Comparison of ENCODE assay signal across 22 cellular contexts in genomic region chr10:103086799-103087198, GRCh38.
"Had no signal": no experiment of that assay in that cellular context is flagged by ENCODE, and none has a peak within 500 bp of the region (broad histone marks: within the 10 kb centered on the region; RNA-seq: fewer than 3 reads in every experiment).

No MANE protein-coding gene starts in this region.

- DNase-seq: activated CD4-positive, alpha-beta T cell treated with anti-CD3 and anti-CD28 coated beads, Interleukin-2, amount 10 ng/mL, durations not matched to agents 7 days and 5 days; activated CD8-positive, alpha-beta T cell treated with anti-CD3 and anti-CD28 coated beads, Interleukin-2, amount 10 ng/mL, durations not matched to agents 7 days and 5 days; activated naive CD4-positive, alpha-beta T cell treated with anti-CD3 and anti-CD28 coated beads for 36 hours; activated naive CD8-positive, alpha-beta T cell treated with anti-CD3 and anti-CD28 coated beads, Interleukin-2, amount 50 U/mL, for 24 hours; activated T-cell treated with anti-CD3 and anti-CD28 coated beads, Interleukin-2, amount 50 U/mL, for 4 hours; anterior cingulate cortex; cerebellar nuclear complex; effector CD8-positive, alpha-beta T cell; foreskin keratinocyte; kidney; left lung; posterior cingulate gyrus; retina; stimulated activated naive CD8-positive, alpha-beta T cell treated with anti-CD3 and anti-CD28 coated beads, Interleukin-15, amount 100 ng/mL, for 72 hours; T-helper 1 cell; T1000; upper lobe of right lung had no signal

- H3K4me1 ChIP-seq: breast epithelium, foreskin keratinocyte, left lung, upper lobe of right lung had no signal

- H3K27me3 ChIP-seq: breast epithelium, foreskin keratinocyte, left lung, upper lobe of right lung had no signal

- H3K4me1 Mint-ChIP-seq: activated CD4-positive, alpha-beta T cell treated with anti-CD3 and anti-CD28 coated beads, Interleukin-2, amount 10 ng/mL, durations not matched to agents 7 days and 5 days; activated naive CD8-positive, alpha-beta T cell treated with anti-CD3 and anti-CD28 coated beads, Interleukin-2, amount 50 U/mL, for 24 hours; mesothelial cell of epicardium; stimulated activated naive CD8-positive, alpha-beta T cell treated with anti-CD3 and anti-CD28 coated beads, Interleukin-15, amount 100 ng/mL, for 72 hours had no signal

- H3K27ac Mint-ChIP-seq: activated CD4-positive, alpha-beta T cell treated with anti-CD3 and anti-CD28 coated beads, Interleukin-2, amount 10 ng/mL, durations not matched to agents 7 days and 5 days; activated CD8-positive, alpha-beta T cell treated with anti-CD3 and anti-CD28 coated beads, Interleukin-2, amount 10 ng/mL, durations not matched to agents 7 days and 5 days; activated naive CD4-positive, alpha-beta T cell treated with anti-CD3 and anti-CD28 coated beads for 36 hours; activated naive CD8-positive, alpha-beta T cell treated with anti-CD3 and anti-CD28 coated beads, Interleukin-2, amount 50 U/mL, for 24 hours; dendritic cell treated with granulocyte-macrophage colony-stimulating factor and Interleukin-4, amounts not matched to agents 40 ng/mL and 50 ng/mL, for 4 days; mesothelial cell of epicardium; natural killer cell treated with Interleukin-12 subunit alpha and Interleukin-12 subunit beta and Interleukin-15 and Interleukin-18, amount 100 ng/mL, for 72 hours; stimulated activated naive CD8-positive, alpha-beta T cell treated with anti-CD3 and anti-CD28 coated beads, Interleukin-15, amount 100 ng/mL, for 72 hours had no signal

- H3K4me3 ChIP-seq: breast epithelium, left lung, upper lobe of right lung had no signal

- H3K4me3 Mint-ChIP-seq: activated CD4-positive, alpha-beta T cell treated with anti-CD3 and anti-CD28 coated beads, Interleukin-2, amount 10 ng/mL, durations not matched to agents 7 days and 5 days; activated CD8-positive, alpha-beta T cell treated with anti-CD3 and anti-CD28 coated beads, Interleukin-2, amount 10 ng/mL, durations not matched to agents 7 days and 5 days; activated naive CD4-positive, alpha-beta T cell treated with anti-CD3 and anti-CD28 coated beads for 36 hours; activated naive CD8-positive, alpha-beta T cell treated with anti-CD3 and anti-CD28 coated beads, Interleukin-2, amount 50 U/mL, for 24 hours; activated T-cell treated with anti-CD3 and anti-CD28 coated beads, Interleukin-2, amount 50 U/mL, for 4 hours; dendritic cell treated with granulocyte-macrophage colony-stimulating factor and Interleukin-4, amounts not matched to agents 40 ng/mL and 50 ng/mL, for 4 days; mesothelial cell of epicardium; natural killer cell treated with Interleukin-12 subunit alpha and Interleukin-12 subunit beta and Interleukin-15 and Interleukin-18, amount 100 ng/mL, for 72 hours; stimulated activated naive CD8-positive, alpha-beta T cell treated with anti-CD3 and anti-CD28 coated beads, Interleukin-15, amount 100 ng/mL, for 72 hours had no signal

- H3K27ac ChIP-seq: breast epithelium, foreskin keratinocyte, left lung, upper lobe of right lung had no signal

- ATAC-seq: activated CD4-positive, CD25-positive, alpha-beta regulatory T cell treated with anti-CD3 and anti-CD28 coated beads, Interleukin-2, amount 50 U/mL, for 24 hours; activated CD8-positive, alpha-beta T cell treated with anti-CD3 and anti-CD28 coated beads, Interleukin-2, amount 10 ng/mL, durations not matched to agents 7 days and 5 days; activated naive CD8-positive, alpha-beta T cell treated with anti-CD3 and anti-CD28 coated beads, Interleukin-2, amount 50 U/mL, for 24 hours; activated T-cell treated with anti-CD3 and anti-CD28 coated beads, Interleukin-2, amount 50 U/mL, for 4 hours; foreskin keratinocyte; left lung; natural killer cell treated with Interleukin-12 subunit alpha and Interleukin-12 subunit beta and Interleukin-15 and Interleukin-18, amount 100 ng/mL, for 72 hours; stimulated activated naive CD8-positive, alpha-beta T cell treated with anti-CD3 and anti-CD28 coated beads, Interleukin-15, amount 100 ng/mL, for 72 hours; upper lobe of right lung had no signal

- H3K9me3 ChIP-seq: breast epithelium, left lung, upper lobe of right lung had no signal

- H3K9me3 Mint-ChIP-seq: activated CD4-positive, alpha-beta T cell treated with anti-CD3 and anti-CD28 coated beads, Interleukin-2, amount 10 ng/mL, durations not matched to agents 7 days and 5 days; activated naive CD4-positive, alpha-beta T cell treated with anti-CD3 and anti-CD28 coated beads for 36 hours; activated naive CD8-positive, alpha-beta T cell treated with anti-CD3 and anti-CD28 coated beads, Interleukin-2, amount 50 U/mL, for 24 hours; activated T-cell treated with anti-CD3 and anti-CD28 coated beads, Interleukin-2, amount 50 U/mL, for 4 hours; dendritic cell treated with granulocyte-macrophage colony-stimulating factor and Interleukin-4, amounts not matched to agents 40 ng/mL and 50 ng/mL, for 4 days; mesothelial cell of epicardium; natural killer cell treated with Interleukin-12 subunit alpha and Interleukin-12 subunit beta and Interleukin-15 and Interleukin-18, amount 100 ng/mL, for 72 hours; stimulated activated naive CD8-positive, alpha-beta T cell treated with anti-CD3 and anti-CD28 coated beads, Interleukin-15, amount 100 ng/mL, for 72 hours had no signal

- H3K27me3 Mint-ChIP-seq: activated CD4-positive, alpha-beta T cell treated with anti-CD3 and anti-CD28 coated beads, Interleukin-2, amount 10 ng/mL, durations not matched to agents 7 days and 5 days; activated naive CD8-positive, alpha-beta T cell treated with anti-CD3 and anti-CD28 coated beads, Interleukin-2, amount 50 U/mL, for 24 hours; dendritic cell treated with granulocyte-macrophage colony-stimulating factor and Interleukin-4, amounts not matched to agents 40 ng/mL and 50 ng/mL, for 4 days; natural killer cell treated with Interleukin-12 subunit alpha and Interleukin-12 subunit beta and Interleukin-15 and Interleukin-18, amount 100 ng/mL, for 72 hours; stimulated activated naive CD8-positive, alpha-beta T cell treated with anti-CD3 and anti-CD28 coated beads, Interleukin-15, amount 100 ng/mL, for 72 hours had no signal
